15 cellular contexts compared by ENCODE assay signal in the genomic region with DNA sequence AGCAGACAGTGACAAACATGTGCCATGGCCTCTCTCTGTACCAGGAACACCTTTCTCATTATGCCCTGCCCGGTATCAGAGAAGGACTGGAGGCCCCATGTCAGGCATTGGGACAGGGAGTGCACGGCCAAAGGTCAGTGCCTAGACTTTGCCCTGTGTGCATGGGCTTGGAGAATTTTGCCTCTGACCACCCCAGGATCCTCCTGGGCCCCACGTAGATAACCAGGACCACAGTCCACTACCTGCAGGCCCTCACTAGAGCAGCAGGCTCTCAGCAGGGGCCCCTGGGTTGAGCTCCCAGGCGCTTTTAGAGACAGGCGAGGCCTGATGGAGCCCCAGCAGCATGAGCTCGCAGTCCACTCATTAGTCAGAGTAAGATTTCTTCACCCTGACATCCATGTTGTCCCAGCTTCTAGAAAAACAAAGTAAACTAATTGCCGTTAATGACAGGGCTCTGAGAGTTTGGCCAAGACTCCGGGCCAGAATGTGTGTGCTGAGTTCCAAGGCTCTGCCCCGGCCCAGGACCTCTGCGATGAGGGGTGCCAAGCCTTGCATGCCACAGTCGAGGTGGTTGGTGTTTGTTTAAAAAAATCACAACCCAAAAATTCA. TPM values are rescaled to one million over a fixed set of nuclear protein-coding genes. Genes with fewer than 3 reads are reported as not detected.
DNase-seq lines count a peak whose midpoint lies in the region; ATAC-seq and TF ChIP-seq lines count a peak whose summit lies in the region.
"Had no signal": no experiment of that assay in that cellular context is flagged by ENCODE, and none has a peak within 500 bp of the region (broad histone marks: within the 10 kb centered on the region; RNA-seq: fewer than 3 reads in every experiment).

No MANE protein-coding gene starts in this region.

- H3K27ac ChIP-seq in coronary artery (peak overlapping the region; percentile 69 to 97), suprapubic skin (peak overlapping the region; percentile 84)
- H3K27ac ChIP-seq: VCaP had no signal

- H3K36me3 ChIP-seq in suprapubic skin, result peaks cover 61% of the 10 kb centered on the region

- 52% methylated on average over 8 of the region's 11 CpGs for WGBS in suprapubic skin

- peak overlapping the region; percentile 21 for H3K27ac Mint-ChIP-seq in mesothelial cell of epicardium
- H3K27ac Mint-ChIP-seq: IgD-negative memory B cell had no signal

- H3K36me3 Mint-ChIP-seq in mesothelial cell of epicardium, result peaks cover 29% of the 10 kb centered on the region
- H3K36me3 Mint-ChIP-seq: IgD-negative memory B cell had no signal

- H3K27me3 ChIP-seq in suprapubic skin, result no peaks in the 10 kb centered on the region

- TF ChIP-seq CTCF in coronary artery (IDR thresholded peaks at IDR 0.05) (no peak), mesothelial cell of epicardium (IDR thresholded peaks at IDR 0.05; ENCODE audit: unreplicated experiment) (no peak), suprapubic skin (IDR thresholded peaks at IDR 0.05) (no peak)

- H3K4me1 Mint-ChIP-seq in mesothelial cell of epicardium, result peaks cover 18% of the 10 kb centered on the region

- H3K4me3 ChIP-seq in coronary artery (no peak overlapping the region), suprapubic skin (no peak overlapping the region)

- H3K9me3 Mint-ChIP-seq in mesothelial cell of epicardium, result no peaks in the 10 kb centered on the region
- H3K9me3 Mint-ChIP-seq: activated T-cell treated with anti-CD3 and anti-CD28 coated beads, Interleukin-2, amount 50 U/mL, for 4 hours; central memory CD8-positive, alpha-beta T cell; IgD-negative memory B cell had no signal

- H3K4me3 Mint-ChIP-seq in mesothelial cell of epicardium, result no peak overlapping the region
- H3K4me3 Mint-ChIP-seq: activated T-cell treated with anti-CD3 and anti-CD28 coated beads, Interleukin-2, amount 50 U/mL, for 4 hours; central memory CD8-positive, alpha-beta T cell had no signal

- TF ChIP-seq EP300 in suprapubic skin (IDR thresholded peaks at IDR 0.05), result no peak

- no peaks in the 10 kb centered on the region for H3K27me3 Mint-ChIP-seq in mesothelial cell of epicardium (ENCODE audit: low read depth)
- H3K27me3 Mint-ChIP-seq: central memory CD8-positive, alpha-beta T cell; IgD-negative memory B cell had no signal

- DNase-seq in HuH-7 (ENCODE audit: low spot score) (peak; percentile 92), coronary artery (ENCODE audit: low spot score) (no peak), mesothelial cell of epicardium (ENCODE audit: low spot score in 2 of 2, unreplicated experiment in 2 of 2) (no peak), suprapubic skin (ENCODE audit: low spot score in 2 of 2) (no peak), NCI-H1048 (lab: John Stamatoyannopoulos, UW) (no peak), NCI-H748 (lab: John Stamatoyannopoulos, UW; ENCODE audit: unreplicated experiment) (no peak)
- DNase-seq: activated T-cell treated with anti-CD3 and anti-CD28 coated beads, Interleukin-2, amount 50 U/mL, for 4 hours; DMS 273 treated with DMSO at 0.1 percent for 48 hours; hippocampal formation; NCI-H2029 treated with DMSO at 0.1 percent for 48 hours had no signal

- no peaks in the 10 kb centered on the region for H3K9me3 ChIP-seq in suprapubic skin

- ATAC-seq in HG03095 (IDR thresholded peaks at IDR 0.05; ENCODE audit: unreplicated experiment) (no peak), HG02852 (IDR thresholded peaks at IDR 0.05; ENCODE audit: unreplicated experiment) (no peak)
- ATAC-seq: activated T-cell treated with anti-CD3 and anti-CD28 coated beads, Interleukin-2, amount 50 U/mL, for 4 hours had no signal

- H3K4me1 ChIP-seq in suprapubic skin, result peaks cover 65% of the 10 kb centered on the region

- TF ChIP-seq POLR2A in suprapubic skin (IDR thresholded peaks at IDR 0.05), result no peak

RNA-seq across cellular contexts. Expression of gene CAPN12, which starts 42.7 kb away (rescaled TPM):
- 6.1 to 6.8 TPM (median 6.7 TPM) in 3 replicates for total RNA-seq in mesothelial cell of epicardium
- total RNA-seq in suprapubic skin, result 10 to 100 TPM in 3 of 4 donors, 1 to 10 TPM in 1; 8.0 to 31.3 (median 15.7) TPM

RNA-seq across cellular contexts. Expression of gene ACTN4, which starts 54.1 kb away (rescaled TPM):
- 452 to 469 TPM (median 460 TPM) in 3 replicates for total RNA-seq in mesothelial cell of epicardium
- total RNA-seq in suprapubic skin, result 100 to 1,000 TPM; 475 to 520 (median 507) TPM
